Comparison of ENCODE assay signal across 10 cellular contexts in genomic region chr20:45322952-45323383, GRCh38. TPM values are rescaled to one million over a fixed set of nuclear protein-coding genes. Genes with fewer than 3 reads are reported as not detected.
DNase-seq lines count a peak whose midpoint lies in the region; ATAC-seq and TF ChIP-seq lines count a peak whose summit lies in the region.
"Had no signal": no experiment of that assay in that cellular context is flagged by ENCODE, and none has a peak within 500 bp of the region (broad histone marks: within the 10 kb centered on the region; RNA-seq: fewer than 3 reads in every experiment).

No MANE protein-coding gene starts in this region.

- no peaks in the 10 kb centered on the region for H3K27me3 ChIP-seq in liver (ENCODE audit: control insufficient read depth in 4 of 4, insufficient read depth in 4 of 4, low read length in 3 of 4)
- H3K27me3 ChIP-seq: SJSA1 had no signal

- DNase-seq in GM12865 (ENCODE audit: low read depth) (peak; percentile 57), NCI-H2029 treated with DMSO at 0.1 percent for 48 hours (lab: John Stamatoyannopoulos, UW) (peak; percentile 50), T47D (ENCODE audit: low read depth in 1 of 2, low spot score in 1 of 2) (peak; percentile 85 to 93), dedifferentiated amniotic fluid mesenchymal stem cell (ENCODE audit: extremely low spot score) (no peak)
- DNase-seq in activated naive CD8-positive, alpha-beta T cell treated with anti-CD3 and anti-CD28 coated beads for 36 hours, result no peak

- TF ChIP-seq RAD21 in liver (IDR thresholded peaks at IDR 0.05), result peak; percentile 90 to 95

- ATAC-seq in GM21529 (IDR thresholded peaks at IDR 0.05; ENCODE audit: unreplicated experiment) (no peak), GM19351 (IDR thresholded peaks at IDR 0.05; ENCODE audit: unreplicated experiment) (no peak)

- H3K9me3 ChIP-seq in liver (ENCODE audit: control insufficient read depth in 4 of 4, low read length in 3 of 4), result no peaks in the 10 kb centered on the region
- H3K9me3 ChIP-seq: SJSA1 had no signal

- no peak overlapping the region for H3K9ac ChIP-seq in liver (ENCODE audit: low read depth in 1 of 2, low read length in 2 of 2)

- H3K4me3 ChIP-seq in GM12865 (ENCODE audit: low read depth, low read length) (no peak overlapping the region), liver (ENCODE audit: low read depth in 1 of 3, low read length in 3 of 3) (no peak overlapping the region)
- H3K4me3 ChIP-seq: SJSA1 had no signal

- H3K4me1 ChIP-seq in liver (ENCODE audit: control insufficient read depth in 4 of 4, insufficient read depth in 4 of 4, low read length in 3 of 4), result peaks cover 0 to 2% (median 0%) of the 10 kb centered on the region in 4 donors

- in situ Hi-C loops in T47D (cut with HindIII; ENCODE audit: low pct_unique_long_range_greater_than_20kb, low sequenced_read_pairs), result no loop called here

- no peaks in the 10 kb centered on the region for H3K27me3 Mint-ChIP-seq in activated naive CD8-positive, alpha-beta T cell treated with anti-CD3 and anti-CD28 coated beads for 36 hours

- peaks cover 4% of the 10 kb centered on the region for H3K36me3 Mint-ChIP-seq in activated naive CD8-positive, alpha-beta T cell treated with anti-CD3 and anti-CD28 coated beads for 36 hours

- H3K36me3 ChIP-seq in liver (ENCODE audit: control insufficient read depth in 4 of 4, insufficient read depth in 3 of 4, low read depth in 1 of 4, low read length in 3 of 4), result peaks cover 7 to 24% (median 19%) of the 10 kb centered on the region in 4 donors

- peak; percentile 7 for TF ChIP-seq CTCF in GM12865 (IDR thresholded peaks at IDR 0.05; ENCODE audit: insufficient read depth, low read depth, low read length, missing control alignments)
- peak; percentile 58 for TF ChIP-seq CTCF in liver (IDR thresholded peaks at IDR 0.05; ENCODE audit: low read depth, low read length, missing input control)

- no peaks in the 10 kb centered on the region for H3K9me3 Mint-ChIP-seq in activated naive CD8-positive, alpha-beta T cell treated with anti-CD3 and anti-CD28 coated beads for 36 hours

- WGBS in liver, result 35% methylated on average over 7 of the region's 7 CpGs

- no peak overlapping the region for H3K27ac ChIP-seq in liver (ENCODE audit: low read depth in 1 of 2, low read length in 2 of 2)
- H3K27ac ChIP-seq: SJSA1 had no signal

- H3K4me1 Mint-ChIP-seq in activated naive CD8-positive, alpha-beta T cell treated with anti-CD3 and anti-CD28 coated beads for 36 hours, result peaks cover 29% of the 10 kb centered on the region

- H3K4me3 Mint-ChIP-seq in activated naive CD8-positive, alpha-beta T cell treated with anti-CD3 and anti-CD28 coated beads for 36 hours, result no peak overlapping the region

- H3K27ac Mint-ChIP-seq in activated naive CD8-positive, alpha-beta T cell treated with anti-CD3 and anti-CD28 coated beads for 36 hours, result no peak overlapping the region

TF ChIP-seq in liver, 16 proteins besides CTCF, POLR2A, EP300 and RAD21:
- TF ChIP-seq EGR1 (IDR thresholded peaks at IDR 0.05; ENCODE audit: low read depth in 2 of 2), result no peak
- no peak for TF ChIP-seq RXRA (IDR thresholded peaks at IDR 0.05)
- peak; percentile 7 to 40 for TF ChIP-seq HNF4A (conservative IDR thresholded peaks at IDR 0.05)
- TF ChIP-seq YY1 (IDR thresholded peaks at IDR 0.05), result peak; percentile 56

RNA-seq across cellular contexts. Expression of gene MATN4, which starts 14.9 kb away (rescaled TPM):
- total RNA-seq in liver, result not detected
- polyA plus RNA-seq in liver, result under 1 TPM in 1 of 2 donors, not detected in 1; 0.05 TPM
- 1 to 10 TPM in 1 of 2 experiments, under 1 TPM in 1; 0.64 to 1.1 TPM for total RNA-seq in activated naive CD8-positive, alpha-beta T cell treated with anti-CD3 and anti-CD28 coated beads for 36 hours
- total RNA-seq: SJSA1 had no signal

RNA-seq across cellular contexts. Expression of gene RBPJL, which starts 16.3 kb away (rescaled TPM):
- not detected for total RNA-seq in liver
- not detected for polyA plus RNA-seq in liver
- not detected for total RNA-seq in activated naive CD8-positive, alpha-beta T cell treated with anti-CD3 and anti-CD28 coated beads for 36 hours
- total RNA-seq: lower leg skin, SJSA1 had no signal

RNA-seq across cellular contexts. Expression of gene SDC4, which starts 25.3 kb away (rescaled TPM):
- 100 to 1,000 TPM in 1 of 2 donors, 10 to 100 TPM in 1; 54.4 to 147 TPM for total RNA-seq in liver
- 10 to 100 TPM; 80.6 to 86.5 TPM for polyA plus RNA-seq in liver
- total RNA-seq in activated naive CD8-positive, alpha-beta T cell treated with anti-CD3 and anti-CD28 coated beads for 36 hours, result 10 to 100 TPM; 24.6 to 25.5 TPM

RNA-seq across cellular contexts. Expression of gene SYS1, which starts 40.0 kb away (rescaled TPM):
- total RNA-seq in liver, result 10 to 100 TPM; 15.0 to 29.0 TPM
- 10 to 100 TPM; 27.2 to 37.8 TPM for polyA plus RNA-seq in liver
- 10 to 100 TPM; 21.5 to 26.6 TPM for total RNA-seq in activated naive CD8-positive, alpha-beta T cell treated with anti-CD3 and anti-CD28 coated beads for 36 hours

RNA-seq across cellular contexts. Expression of gene TP53TG5, which starts 55.2 kb away (rescaled TPM):
- total RNA-seq in liver, result not detected
- not detected for polyA plus RNA-seq in liver
- under 1 TPM; 0.40 to 0.41 TPM for total RNA-seq in activated naive CD8-positive, alpha-beta T cell treated with anti-CD3 and anti-CD28 coated beads for 36 hours
- total RNA-seq: lower leg skin, SJSA1 had no signal

Comparison
In these comparisons a context has a peak if more than half of its experiments do, and no peak if none do; other contexts are left out.
1. DNase-seq: peak in GM12865 (single experiment), NCI-H2029 treated with DMSO at 0.1 percent for 48 hours (single experiment) and T47D (2 of 2); none in dedifferentiated amniotic fluid mesenchymal stem cell (single experiment) and activated naive CD8-positive, alpha-beta T cell treated with anti-CD3 and anti-CD28 coated beads for 36 hours (single experiment).